8 cellular contexts compared by ENCODE assay signal in the genomic region with DNA sequence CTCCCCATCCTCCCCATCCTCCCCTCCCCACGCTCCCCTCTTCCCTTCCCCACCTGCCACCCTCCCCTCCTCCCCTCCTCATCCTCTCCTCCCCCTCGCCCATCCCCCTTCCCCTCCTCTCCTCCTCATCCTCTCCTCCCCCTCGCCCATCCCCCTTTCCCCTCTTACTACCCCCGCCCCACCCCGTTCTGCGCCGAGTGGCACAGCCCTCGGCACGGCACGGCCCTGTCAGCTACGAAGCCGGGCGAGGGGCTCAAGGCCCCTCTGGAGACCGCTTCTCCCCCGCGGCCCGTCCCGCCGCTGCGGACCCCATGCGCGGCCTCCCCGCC.
DNase-seq lines count a peak whose midpoint lies in the region; FAIRE-seq and TF ChIP-seq lines count a peak whose summit lies in the region.

No MANE protein-coding gene starts in this region.

- intact Hi-C loops in kidney (cut with DNase I): no loop called here

- TF ChIP-seq CTCF in BE2C (IDR thresholded peaks at IDR 0.05; ENCODE audit: low read depth, low read length) (no peak), kidney (IDR thresholded peaks at IDR 0.05; ENCODE audit: borderline replicate concordance, extremely low read depth, insufficient read depth) (no peak)

- H3K4me1 ChIP-seq in BE2C: no peaks in the 10 kb centered on the region
- H3K4me1 ChIP-seq in kidney (ENCODE audit: control insufficient read depth in 1 of 2, insufficient read depth in 1 of 2, low read depth in 1 of 2, low read length in 2 of 2): no peaks in the 10 kb centered on the region

- H3K4me3 ChIP-seq in BE2C (ENCODE audit: low read depth, low read length): no peak overlapping the region
- no peak overlapping the region for H3K4me3 ChIP-seq in kidney (ENCODE audit: low read length in 2 of 2)

- H3K36me3 ChIP-seq in BE2C: no peaks in the 10 kb centered on the region
- no peaks in the 10 kb centered on the region for H3K36me3 ChIP-seq in kidney (ENCODE audit: control insufficient read depth in 1 of 2, insufficient read depth in 2 of 2, low read length in 2 of 2)

- no peak overlapping the region for H3K27ac ChIP-seq in kidney (ENCODE audit: low read depth in 2 of 2, low read length in 2 of 2)

- DNase-seq in BE2C (peak; percentile 33), ELR (ENCODE audit: low read depth) (peak; percentile 11), T-helper 1 cell (peak; percentile 8 to 26 (median 18)), kidney (peak; percentile 84), kidney tubule cell (ENCODE audit: low spot score) (no peak), NOMO-1 (lab: John Stamatoyannopoulos, UW; ENCODE audit: unreplicated experiment in 2 of 2) (no peak), GM12891 (ENCODE audit: insufficient read length, low spot score) (no peak)
- no peak for DNase-seq in effector CD4-positive, alpha-beta T cell

- FAIRE-seq in kidney (lab: Jason Lieb, UNC): no peak
- FAIRE-seq in GM12891 (lab: Jason Lieb, UNC): no peak

- H3K9ac ChIP-seq in kidney (ENCODE audit: low read length in 2 of 2): no peak overlapping the region

- H3K27me3 ChIP-seq in BE2C: peaks cover 46% of the 10 kb centered on the region

- H3K9me3 ChIP-seq in BE2C (no peaks in the 10 kb centered on the region), kidney (ENCODE audit: control insufficient read depth in 1 of 2, low read length in 2 of 2) (no peaks in the 10 kb centered on the region)

- no peak for TF ChIP-seq POLR2A in GM12891 (IDR thresholded peaks at IDR 0.05; ENCODE audit: low read depth, low read length)

TF ChIP-seq in GM12891, 5 proteins besides CTCF, POLR2A, EP300 and RAD21:
- TF ChIP-seq PAX5 (IDR thresholded peaks at IDR 0.05; ENCODE audit: insufficient read depth, low read length, severe bottlenecking): no peak
- no peak for TF ChIP-seq POLR2AphosphoS5 (IDR thresholded peaks at IDR 0.05; ENCODE audit: low read depth, low read length)
- no peak for TF ChIP-seq TAF1 (IDR thresholded peaks at IDR 0.05; ENCODE audit: low read depth, low read length)
- no peak for TF ChIP-seq POU2F2 (IDR thresholded peaks at IDR 0.05; ENCODE audit: low read depth, low read length)
- TF ChIP-seq SPI1 (IDR thresholded peaks at IDR 0.05; ENCODE audit: low read depth, low read length): no peak

Comparison
In these comparisons a context has a peak if more than half of its experiments do, and no peak if none do; other contexts are left out.
1. DNase-seq: peak in BE2C (single experiment), ELR (single experiment), T-helper 1 cell (5 of 5) and kidney (single experiment); none in effector CD4-positive, alpha-beta T cell (single experiment), kidney tubule cell (single experiment), NOMO-1 (0 of 2) and GM12891 (single experiment).